ENCODE assay signal across 1 cellular context in genomic region chr19:1144741-1145140, GRCh38.
TF ChIP-seq lines count a peak whose summit lies in the region.

No MANE protein-coding gene starts in this region.

TF ChIP-seq in HepG2, 621 proteins besides CTCF, POLR2A, EP300 and RAD21:
- TF ChIP-seq RAD51 (IDR thresholded peaks at IDR 0.05; ENCODE audit: borderline replicate concordance) (0 out of 2 replicates have a peak, but pooled peaks have one; percentile 2), AFF4 (CRISPR knock-in tag; IDR thresholded peaks at IDR 0.05) (no peak)
TF ChIP-seq in HepG2: peak in this region for 1.
